20 cellular contexts compared by ENCODE assay signal in genomic region chr3:1421577-1421976, GRCh38.
"Had no signal": no experiment of that assay in that cellular context is flagged by ENCODE, and none has a peak within 500 bp of the region (broad histone marks: within the 10 kb centered on the region; RNA-seq: fewer than 3 reads in every experiment).

No MANE protein-coding gene starts in this region.

- H3K4me3 Mint-ChIP-seq: activated naive CD8-positive, alpha-beta T cell treated with anti-CD3 and anti-CD28 coated beads, Interleukin-2, amount 10 ng/mL, durations not matched to agents 7 days and 5 days; activated T-helper 1 cell treated with anti-CD3 and anti-CD28 coated beads, Interleukin-12 subunit alpha, Interleukin-12 subunit beta, Interleukin-2, Interleukin-4 antibody, amounts not matched to agents 30 ng/mL and 10 ng/mL and 1 ng/mL, durations not matched to agents 14 hours and 24 hours and 36 hours; brain; central memory CD8-positive, alpha-beta T cell; memory B cell; naive thymus-derived CD8-positive, alpha-beta T cell had no signal

- H3K27ac ChIP-seq: coronary artery, esophagus squamous epithelium, left lung, stomach, testis, upper lobe of right lung had no signal

- H3K36me3 ChIP-seq: esophagus squamous epithelium, left lung, stomach, upper lobe of right lung had no signal

- H3K36me3 Mint-ChIP-seq: activated naive CD8-positive, alpha-beta T cell treated with anti-CD3 and anti-CD28 coated beads, Interleukin-2, amount 10 ng/mL, durations not matched to agents 7 days and 5 days; brain; memory B cell; naive thymus-derived CD8-positive, alpha-beta T cell had no signal

- DNase-seq: activated CD4-positive, alpha-beta T cell treated with anti-CD3 and anti-CD28 coated beads, Interleukin-2, amount 50 U/mL, for 1 hour; activated CD8-positive, alpha-beta memory T cell treated with anti-CD3 and anti-CD28 coated beads for 24 hours; activated naive CD4-positive, alpha-beta T cell; activated naive CD8-positive, alpha-beta T cell treated with anti-CD3 and anti-CD28 coated beads, Interleukin-2, amount 10 ng/mL, durations not matched to agents 7 days and 5 days; effector CD4-positive, alpha-beta T cell; esophagus squamous epithelium; glutamatergic neuron; hypothalamus; kidney; left lung; naive thymus-derived CD8-positive, alpha-beta T cell; stimulated activated CD4-positive, alpha-beta T cell treated with anti-CD3 and anti-CD28 coated beads, Interleukin-1b, Interleukin-23, amount 100 ng/mL, for 48 hours; stomach; testis; upper lobe of right lung had no signal

- H3K4me3 ChIP-seq: coronary artery, esophagus squamous epithelium, left lung, stomach, testis, upper lobe of right lung had no signal

- H3K4me1 Mint-ChIP-seq: activated naive CD8-positive, alpha-beta T cell treated with anti-CD3 and anti-CD28 coated beads, Interleukin-2, amount 10 ng/mL, durations not matched to agents 7 days and 5 days; brain; central memory CD8-positive, alpha-beta T cell; memory B cell; naive thymus-derived CD8-positive, alpha-beta T cell had no signal

- H3K4me1 ChIP-seq: esophagus squamous epithelium, left lung, stomach, testis, upper lobe of right lung had no signal

- H3K27me3 ChIP-seq: esophagus squamous epithelium, left lung, stomach, testis, upper lobe of right lung had no signal

- H3K9me3 Mint-ChIP-seq: activated T-helper 1 cell treated with anti-CD3 and anti-CD28 coated beads, Interleukin-12 subunit alpha, Interleukin-12 subunit beta, Interleukin-2, Interleukin-4 antibody, amounts not matched to agents 30 ng/mL and 10 ng/mL and 1 ng/mL, durations not matched to agents 14 hours and 24 hours and 36 hours; memory B cell had no signal

- H3K9me3 ChIP-seq: left lung, stomach, testis, upper lobe of right lung had no signal

- H3K27me3 Mint-ChIP-seq: activated naive CD8-positive, alpha-beta T cell treated with anti-CD3 and anti-CD28 coated beads, Interleukin-2, amount 10 ng/mL, durations not matched to agents 7 days and 5 days; central memory CD8-positive, alpha-beta T cell; memory B cell; naive thymus-derived CD8-positive, alpha-beta T cell had no signal

- ATAC-seq: left lung; naive thymus-derived CD8-positive, alpha-beta T cell; upper lobe of right lung had no signal
